Comparison of ENCODE assay signal across 1 cellular context in the genomic region with DNA sequence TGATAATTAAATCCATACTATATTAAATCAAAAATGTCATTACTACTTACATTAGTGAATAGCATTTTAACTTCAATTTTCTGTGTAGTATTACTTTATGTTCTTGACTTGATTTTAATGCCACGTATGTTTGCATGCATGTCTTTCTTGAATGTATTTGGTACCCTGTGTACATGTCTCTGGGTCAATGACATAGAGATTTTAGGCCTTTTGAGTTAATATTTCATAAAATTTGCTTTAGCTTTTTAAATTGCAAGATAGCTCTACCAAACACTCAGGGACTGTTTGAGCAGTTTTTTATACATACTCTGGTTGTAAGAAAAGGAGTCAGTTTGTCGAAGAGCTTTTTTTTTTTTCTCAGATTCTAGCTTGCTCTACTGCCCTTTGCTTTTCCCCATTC.
TF ChIP-seq lines count a peak whose summit lies in the region.

No MANE protein-coding gene starts in this region.

TF ChIP-seq in WTC11, 78 proteins besides CTCF, POLR2A, EP300 and RAD21:
- TF ChIP-seq ESRRA (CRISPR knock-in tag; IDR thresholded peaks at IDR 0.05; ENCODE audit: borderline replicate concordance) (no peak), TCF7 (CRISPR knock-in tag; IDR thresholded peaks at IDR 0.05; ENCODE audit: low read depth) (no peak), RORB (CRISPR knock-in tag; IDR thresholded peaks at IDR 0.05) (no peak), ZBTB43 (CRISPR knock-in tag; IDR thresholded peaks at IDR 0.05) (no peak), E2F5 (CRISPR knock-in tag; IDR thresholded peaks at IDR 0.05) (no peak), SOX15 (CRISPR knock-in tag; IDR thresholded peaks at IDR 0.05) (no peak), JAZF1 (CRISPR knock-in tag; IDR thresholded peaks at IDR 0.05) (no peak), TEAD1 (CRISPR knock-in tag; IDR thresholded peaks at IDR 0.05) (no peak), ZNF121 (CRISPR knock-in tag; IDR thresholded peaks at IDR 0.05) (no peak), ZNF263 (CRISPR knock-in tag; IDR thresholded peaks at IDR 0.05; ENCODE audit: low read depth) (no peak), MAX (CRISPR knock-in tag; IDR thresholded peaks at IDR 0.05) (no peak), ZNF512 (CRISPR knock-in tag; IDR thresholded peaks at IDR 0.05; ENCODE audit: borderline replicate concordance) (no peak)
